In the genomic region with DNA sequence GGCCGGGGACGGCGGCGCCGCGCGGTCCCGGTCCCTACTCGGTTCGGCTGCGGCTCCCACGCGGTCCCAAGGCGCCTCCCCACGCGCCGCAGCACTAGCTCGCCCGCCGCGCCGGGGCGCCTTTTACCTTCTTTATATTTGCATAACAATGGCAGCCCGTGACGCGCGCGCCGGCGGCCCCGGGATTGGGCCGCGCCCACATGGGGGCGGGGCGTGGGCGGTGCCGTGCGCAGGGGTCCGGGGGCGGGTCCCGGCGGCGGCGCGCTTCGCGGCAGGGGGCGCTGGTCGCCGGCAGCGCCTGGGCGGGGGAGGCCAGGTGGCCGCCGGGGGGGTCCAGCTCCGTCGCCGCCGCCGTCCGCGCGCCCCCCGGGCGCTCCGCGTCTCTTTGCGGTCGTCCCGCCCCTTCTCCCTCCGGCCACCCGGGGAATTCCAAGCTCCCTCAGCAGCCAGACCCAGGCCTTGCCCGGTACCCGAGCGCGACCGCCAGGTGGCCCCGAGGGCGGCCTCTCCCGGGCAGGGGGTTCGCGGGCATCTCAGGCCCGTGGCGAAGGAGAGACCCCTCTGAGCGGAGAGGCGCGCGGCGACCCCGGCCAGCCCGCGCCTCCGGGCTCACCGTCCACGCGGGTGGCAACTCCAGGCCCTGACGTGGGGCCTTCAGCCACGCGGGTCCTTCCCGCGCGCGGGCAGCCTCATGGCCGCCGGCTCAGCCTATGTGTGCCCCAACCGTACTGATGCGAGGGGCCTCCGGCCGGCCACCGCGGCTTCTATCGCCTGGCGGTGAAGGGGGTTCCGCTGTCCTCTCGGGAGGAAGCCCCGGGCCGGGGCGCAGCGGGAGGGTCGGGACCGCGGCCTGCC, we compare ENCODE assay signal across 8 cellular contexts. TPM values are rescaled to one million over a fixed set of nuclear protein-coding genes. Genes with fewer than 3 reads are reported as not detected.
DNase-seq lines count a peak whose midpoint lies in the region; ATAC-seq and TF ChIP-seq lines count a peak whose summit lies in the region.

A gene with protein sequence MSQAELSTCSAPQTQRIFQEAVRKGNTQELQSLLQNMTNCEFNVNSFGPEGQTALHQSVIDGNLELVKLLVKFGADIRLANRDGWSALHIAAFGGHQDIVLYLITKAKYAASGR (minus strand): TSS at position 96 of the 855 bp plus-strand sequence. CDS start 343 bp downstream, outside the sequence.

- H3K27ac ChIP-seq in A673 (ENCODE audit: low read depth, low read length, poor library complexity, severe bottlenecking), result peak within 1 kb of the TSS; percentile 70

- no peaks in the 10 kb centered on the region for H3K9me3 ChIP-seq in A673 (ENCODE audit: low read depth, low read length, poor library complexity, severe bottlenecking)

- H3K4me3 ChIP-seq in A673 (ENCODE audit: low read depth, low read length, poor library complexity, severe bottlenecking), result peak within 1 kb of the TSS; percentile 60
- peak within 1 kb of the TSS; percentile 47 for H3K4me3 ChIP-seq in choroid plexus epithelial cell (ENCODE audit: low read depth, low read length)

- ATAC-seq in GM18858 (IDR thresholded peaks at IDR 0.05; ENCODE audit: unreplicated experiment), result peak; percentile 48
- peak; percentile 65 for ATAC-seq in HG03066 (IDR thresholded peaks at IDR 0.05; ENCODE audit: low read depth, unreplicated experiment)

- peaks cover 54% of the 10 kb centered on the region for H3K4me1 ChIP-seq in A673 (ENCODE audit: insufficient read depth, low read length, poor library complexity, severe bottlenecking)

- no peaks in the 10 kb centered on the region for H3K36me3 ChIP-seq in A673 (ENCODE audit: insufficient read depth, low read length, poor library complexity, severe bottlenecking)

- intact Hi-C loops in A673 (cut with micrococcal nuclease; ENCODE audit: unreplicated experiment), result no loop called here

- POLR2A ChIA-PET in A673 (lab: Charles Lee; ENCODE audit: low non-redundant PET), result interaction anchor here (0.6 kb wide), 1 partner anchor 240 kb away, joined by 3 read pairs; no protein-coding TSS in a partner anchor

- CTCF ChIA-PET in A673 (lab: Charles Lee), result interaction anchor here (0.7 to 1.3 kb wide), 3 partner anchors 16 to 211 kb away, joined by 3 to 8 read pairs (median 4); a partner anchor contains a TSS

- BruUV-seq in A673 (replicated peaks; lab: Mats Ljungman, UMichigan), result no TSS peak

- TF ChIP-seq CTCF in A673 (conservative IDR thresholded peaks at IDR 0.05; ENCODE audit: low read depth, low read length), result peak; percentile 40; the same call in 1 of the 2 replicates
- peak; percentile 52 for TF ChIP-seq CTCF in choroid plexus epithelial cell (conservative IDR thresholded peaks at IDR 0.05; ENCODE audit: low read depth, low read length)

- peak; percentile 90 for DNase-seq in A673 (ENCODE audit: low spot score)
- peak; percentile 82 for DNase-seq in NCI-H345 (lab: John Stamatoyannopoulos, UW)
- DNase-seq in activated CD4-positive, alpha-beta T cell treated with anti-CD3 and anti-CD28 coated beads for 1 hour, result peak; percentile 88
- peak; percentile 64 for DNase-seq in choroid plexus epithelial cell (ENCODE audit: low read depth)
- DNase-seq in left kidney (ENCODE audit: low read depth, low spot score), result peak; percentile 94
- peak; percentile 89 for DNase-seq in stimulated activated CD4-positive, alpha-beta T cell treated with anti-CD3 and anti-CD28 coated beads, Interleukin-1b, Interleukin-23, amount 100 ng/mL, for 48 hours

- no peaks in the 10 kb centered on the region for H3K27me3 ChIP-seq in A673 (replicated peaks; ENCODE audit: insufficient read depth, low read depth, low read length, poor library complexity)

RNA-seq across cellular contexts. Expression of the gene that starts here (rescaled TPM):
- total RNA-seq in A673 (2021), result 7.4 and 8.9 TPM in 2 replicates

Comparison
In these comparisons a context has a peak if more than half of its experiments do, and no peak if none do; other contexts are left out.
1. Peak in every context shown above with its lines: DNase-seq, ATAC-seq, H3K4me3 ChIP-seq and H3K27ac ChIP-seq.